22 cellular contexts compared by ENCODE assay signal in genomic region chr5:180083529-180084060, GRCh38.
"Had no signal": no experiment of that assay in that cellular context is flagged by ENCODE, and none has a peak within 500 bp of the region (broad histone marks: within the 10 kb centered on the region; RNA-seq: fewer than 3 reads in every experiment).

No MANE protein-coding gene starts in this region.

- H3K27ac Mint-ChIP-seq: activated CD4-positive, alpha-beta T cell treated with anti-CD3 and anti-CD28 coated beads, Interleukin-2, amount 10 ng/mL, durations not matched to agents 7 days and 5 days; activated CD8-positive, alpha-beta T cell treated with anti-CD3 and anti-CD28 coated beads, Interleukin-2, amount 10 ng/mL, durations not matched to agents 7 days and 5 days; activated T-cell treated with anti-CD3 and anti-CD28 coated beads, Interleukin-2, amount 50 U/mL, for 24 hours; activated T-helper 2 cell treated with anti-CD3 and anti-CD28 coated beads, Interferon-gamma antibody, Interleukin-2, Interleukin-4, amounts not matched to agents 10 μg/mL and 5 μg/mL and 100 μg/mL, durations not matched to agents 14 hours and 24 hours and 36 hours; dendritic cell treated with granulocyte-macrophage colony-stimulating factor and Interleukin-4, amounts not matched to agents 40 ng/mL and 50 ng/mL, for 4 days had no signal

- FAIRE-seq: pancreas, small intestine had no signal

- H3K9me3 ChIP-seq: ascending aorta, breast epithelium, esophagus squamous epithelium, pancreas, right lobe of liver, stomach had no signal

- DNase-seq: activated CD4-positive, alpha-beta T cell treated with anti-CD3 and anti-CD28 coated beads, Interleukin-2, amount 10 ng/mL, durations not matched to agents 7 days and 5 days; activated CD8-positive, alpha-beta T cell treated with anti-CD3 and anti-CD28 coated beads, Interleukin-2, amount 10 ng/mL, durations not matched to agents 7 days and 5 days; activated naive CD4-positive, alpha-beta T cell treated with Interleukin-2 at 50 U/mL for 16 hours; activated T-cell treated with anti-CD3 and anti-CD28 coated beads, Interleukin-2, amount 50 U/mL, for 24 hours; effector memory CD4-positive, alpha-beta T cell; esophagus squamous epithelium; islet precursor cell; left colon; pancreas; right lobe of liver; small intestine; stimulated activated CD4-positive, alpha-beta T cell treated with anti-CD3 and anti-CD28 coated beads, Interleukin-4, amount 100 ng/mL, for 1 hour; stomach; T-helper 1 cell; T-helper 9 cell; trophoblast cell had no signal

- H3K9me3 Mint-ChIP-seq: activated T-cell treated with anti-CD3 and anti-CD28 coated beads, Interleukin-2, amount 50 U/mL, for 24 hours; activated T-helper 2 cell treated with anti-CD3 and anti-CD28 coated beads, Interferon-gamma antibody, Interleukin-2, Interleukin-4, amounts not matched to agents 10 μg/mL and 5 μg/mL and 100 μg/mL, durations not matched to agents 14 hours and 24 hours and 36 hours; dendritic cell treated with granulocyte-macrophage colony-stimulating factor and Interleukin-4, amounts not matched to agents 40 ng/mL and 50 ng/mL, for 4 days had no signal

- ATAC-seq: activated CD8-positive, alpha-beta T cell treated with anti-CD3 and anti-CD28 coated beads, Interleukin-2, amount 10 ng/mL, durations not matched to agents 7 days and 5 days; left colon; right lobe of liver; SK-N-SH treated with all-trans-retinoic acid at 6 μM for 48 hours had no signal

- H3K4me1 ChIP-seq: ascending aorta, breast epithelium, esophagus squamous epithelium had no signal

- H3K27me3 ChIP-seq: ascending aorta, breast epithelium, pancreas, right lobe of liver had no signal

- H3K4me3 ChIP-seq: ascending aorta, breast epithelium, esophagus squamous epithelium, lung, pancreas, right lobe of liver, stomach had no signal

- H3K4me3 Mint-ChIP-seq: activated CD4-positive, alpha-beta T cell treated with anti-CD3 and anti-CD28 coated beads, Interleukin-2, amount 10 ng/mL, durations not matched to agents 7 days and 5 days; activated CD8-positive, alpha-beta T cell treated with anti-CD3 and anti-CD28 coated beads, Interleukin-2, amount 10 ng/mL, durations not matched to agents 7 days and 5 days; activated T-cell treated with anti-CD3 and anti-CD28 coated beads, Interleukin-2, amount 50 U/mL, for 24 hours; dendritic cell treated with granulocyte-macrophage colony-stimulating factor and Interleukin-4, amounts not matched to agents 40 ng/mL and 50 ng/mL, for 4 days had no signal

- H3K27ac ChIP-seq: ascending aorta, breast epithelium, pancreas, right lobe of liver had no signal

- H3K36me3 ChIP-seq: ascending aorta, breast epithelium, esophagus squamous epithelium, pancreas, right lobe of liver, stomach had no signal
